In genomic region chr3:170441412-170441811, GRCh38 we compare ENCODE assay signal across 24 cellular contexts. TPM values are rescaled to one million over a fixed set of nuclear protein-coding genes. Genes with fewer than 3 reads are reported as not detected.
DNase-seq lines count a peak whose midpoint lies in the region; ATAC-seq lines count a peak whose summit lies in the region.
"Had no signal": no experiment of that assay in that cellular context is flagged by ENCODE, and none has a peak within 500 bp of the region (broad histone marks: within the 10 kb centered on the region; RNA-seq: fewer than 3 reads in every experiment).

No MANE protein-coding gene starts in this region.

- peak; percentile 60 for ATAC-seq in activated naive CD8-positive, alpha-beta T cell treated with anti-CD3 and anti-CD28 coated beads, Interleukin-2, amount 50 U/mL, for 24 hours
- ATAC-seq in stimulated activated naive CD8-positive, alpha-beta T cell treated with anti-CD3 and anti-CD28 coated beads, Interleukin-15, amount 100 ng/mL, for 72 hours = peak; percentile 63
- ATAC-seq in GM21576 (IDR thresholded peaks at IDR 0.05; ENCODE audit: unreplicated experiment) = no peak
- no peak for ATAC-seq in GM21619 (IDR thresholded peaks at IDR 0.05; ENCODE audit: unreplicated experiment)
- ATAC-seq: GM12878, GM23338, HCT116 had no signal

- H3K27me3 Mint-ChIP-seq in activated naive CD8-positive, alpha-beta T cell treated with anti-CD3 and anti-CD28 coated beads, Interleukin-2, amount 50 U/mL, for 24 hours = peaks cover 13% of the 10 kb centered on the region
- peaks cover 36% of the 10 kb centered on the region for H3K27me3 Mint-ChIP-seq in activated naive CD8-positive, alpha-beta T cell treated with anti-CD3 and anti-CD28 coated beads for 36 hours
- peaks cover 58% of the 10 kb centered on the region for H3K27me3 Mint-ChIP-seq in stimulated activated naive CD8-positive, alpha-beta T cell treated with anti-CD3 and anti-CD28 coated beads, Interleukin-15, amount 100 ng/mL, for 72 hours
- H3K27me3 Mint-ChIP-seq in T-helper 2 cell treated with Interferon-gamma antibody and Interleukin-4, amounts not matched to agents 5 μg/mL and 100 μg/mL, for 36 hours (ENCODE audit: low read depth) = peaks cover 5% of the 10 kb centered on the region

- no peak overlapping the region for H3K4me3 Mint-ChIP-seq in activated naive CD8-positive, alpha-beta T cell treated with anti-CD3 and anti-CD28 coated beads, Interleukin-2, amount 50 U/mL, for 24 hours
- H3K4me3 Mint-ChIP-seq in activated naive CD8-positive, alpha-beta T cell treated with anti-CD3 and anti-CD28 coated beads for 36 hours = no peak overlapping the region
- H3K4me3 Mint-ChIP-seq in stimulated activated naive CD8-positive, alpha-beta T cell treated with anti-CD3 and anti-CD28 coated beads, Interleukin-15, amount 100 ng/mL, for 72 hours = no peak overlapping the region
- no peak overlapping the region for H3K4me3 Mint-ChIP-seq in T-helper 2 cell treated with Interferon-gamma antibody and Interleukin-4, amounts not matched to agents 5 μg/mL and 100 μg/mL, for 36 hours
- H3K4me3 Mint-ChIP-seq: CD14-positive monocyte; CD4-positive, alpha-beta T cell; CD8-positive, alpha-beta memory T cell; GM23338; H9 had no signal

- H3K36me3 Mint-ChIP-seq in activated naive CD8-positive, alpha-beta T cell treated with anti-CD3 and anti-CD28 coated beads, Interleukin-2, amount 50 U/mL, for 24 hours (ENCODE audit: low read depth) = no peaks in the 10 kb centered on the region
- H3K36me3 Mint-ChIP-seq in activated naive CD8-positive, alpha-beta T cell treated with anti-CD3 and anti-CD28 coated beads for 36 hours = no peaks in the 10 kb centered on the region
- no peaks in the 10 kb centered on the region for H3K36me3 Mint-ChIP-seq in T-helper 2 cell treated with Interferon-gamma antibody and Interleukin-4, amounts not matched to agents 5 μg/mL and 100 μg/mL, for 36 hours (ENCODE audit: low read depth)
- H3K36me3 Mint-ChIP-seq: CD14-positive monocyte had no signal

- no peak for DNase-seq in activated naive CD8-positive, alpha-beta T cell treated with anti-CD3 and anti-CD28 coated beads, Interleukin-2, amount 50 U/mL, for 24 hours
- no peak for DNase-seq in activated naive CD8-positive, alpha-beta T cell treated with anti-CD3 and anti-CD28 coated beads for 36 hours
- DNase-seq in stimulated activated naive CD8-positive, alpha-beta T cell treated with anti-CD3 and anti-CD28 coated beads, Interleukin-15, amount 100 ng/mL, for 72 hours = no peak
- no peak for DNase-seq in T-helper 2 cell treated with Interferon-gamma antibody and Interleukin-4, amounts not matched to agents 5 μg/mL and 100 μg/mL, for 36 hours (ENCODE audit: low spot score)
- DNase-seq: 8988T; ACHN; AML-193; BE2C; CD4-positive, alpha-beta T cell; CD8-positive, alpha-beta memory T cell; DMS 273 treated with DMSO at 0.1 percent for 48 hours; DMS79; EL; GDM1; H9 had no signal

- peak overlapping the region; percentile 2 for H3K27ac ChIP-seq in layer of hippocampus (ENCODE audit: low read depth, low read length)
- H3K27ac ChIP-seq: A549; BLaER1 treated with 17β-estradiol and CSF1 and Interleukin-3, amounts not matched to agents 10 nM and 100 nM had no signal

- H3K27ac Mint-ChIP-seq in activated naive CD8-positive, alpha-beta T cell treated with anti-CD3 and anti-CD28 coated beads, Interleukin-2, amount 50 U/mL, for 24 hours = no peak overlapping the region
- H3K27ac Mint-ChIP-seq in activated naive CD8-positive, alpha-beta T cell treated with anti-CD3 and anti-CD28 coated beads for 36 hours = no peak overlapping the region
- no peak overlapping the region for H3K27ac Mint-ChIP-seq in stimulated activated naive CD8-positive, alpha-beta T cell treated with anti-CD3 and anti-CD28 coated beads, Interleukin-15, amount 100 ng/mL, for 72 hours
- H3K27ac Mint-ChIP-seq in T-helper 2 cell treated with Interferon-gamma antibody and Interleukin-4, amounts not matched to agents 5 μg/mL and 100 μg/mL, for 36 hours = no peak overlapping the region
- H3K27ac Mint-ChIP-seq: CD14-positive monocyte; CD4-positive, alpha-beta T cell; CD8-positive, alpha-beta memory T cell; GM23338; H9 had no signal

- H3K27me3 ChIP-seq in layer of hippocampus (ENCODE audit: control insufficient read depth, insufficient read depth, low read length) = no peaks in the 10 kb centered on the region
- H3K27me3 ChIP-seq: BE2C; BLaER1 treated with 17β-estradiol and CSF1 and Interleukin-3, amounts not matched to agents 10 nM and 100 nM had no signal

- H3K9me3 Mint-ChIP-seq in activated naive CD8-positive, alpha-beta T cell treated with anti-CD3 and anti-CD28 coated beads, Interleukin-2, amount 50 U/mL, for 24 hours = no peaks in the 10 kb centered on the region
- no peaks in the 10 kb centered on the region for H3K9me3 Mint-ChIP-seq in activated naive CD8-positive, alpha-beta T cell treated with anti-CD3 and anti-CD28 coated beads for 36 hours
- H3K9me3 Mint-ChIP-seq in stimulated activated naive CD8-positive, alpha-beta T cell treated with anti-CD3 and anti-CD28 coated beads, Interleukin-15, amount 100 ng/mL, for 72 hours = no peaks in the 10 kb centered on the region
- no peaks in the 10 kb centered on the region for H3K9me3 Mint-ChIP-seq in T-helper 2 cell treated with Interferon-gamma antibody and Interleukin-4, amounts not matched to agents 5 μg/mL and 100 μg/mL, for 36 hours
- H3K9me3 Mint-ChIP-seq: CD4-positive, alpha-beta T cell; CD8-positive, alpha-beta memory T cell; GM23338; H9 had no signal

- H3K4me1 Mint-ChIP-seq in activated naive CD8-positive, alpha-beta T cell treated with anti-CD3 and anti-CD28 coated beads, Interleukin-2, amount 50 U/mL, for 24 hours = peaks cover 26% of the 10 kb centered on the region
- H3K4me1 Mint-ChIP-seq in activated naive CD8-positive, alpha-beta T cell treated with anti-CD3 and anti-CD28 coated beads for 36 hours = peaks cover 23% of the 10 kb centered on the region
- H3K4me1 Mint-ChIP-seq in stimulated activated naive CD8-positive, alpha-beta T cell treated with anti-CD3 and anti-CD28 coated beads, Interleukin-15, amount 100 ng/mL, for 72 hours = peaks cover 29% of the 10 kb centered on the region
- peaks cover 8% of the 10 kb centered on the region for H3K4me1 Mint-ChIP-seq in T-helper 2 cell treated with Interferon-gamma antibody and Interleukin-4, amounts not matched to agents 5 μg/mL and 100 μg/mL, for 36 hours (ENCODE audit: low read depth)
- H3K4me1 Mint-ChIP-seq: CD14-positive monocyte; CD8-positive, alpha-beta memory T cell had no signal

RNA-seq across cellular contexts. Expression of gene CLDN11, which starts 22.7 kb away (rescaled TPM):
- not detected for total RNA-seq in activated naive CD8-positive, alpha-beta T cell treated with anti-CD3 and anti-CD28 coated beads for 36 hours
- total RNA-seq: CD4-positive, alpha-beta T cell had no signal

Comparison
In these comparisons a context has a peak if more than half of its experiments do, and no peak if none do; other contexts are left out.
1. ATAC-seq: peak in activated naive CD8-positive, alpha-beta T cell treated with anti-CD3 and anti-CD28 coated beads, Interleukin-2, amount 50 U/mL, for 24 hours (single experiment) and stimulated activated naive CD8-positive, alpha-beta T cell treated with anti-CD3 and anti-CD28 coated beads, Interleukin-15, amount 100 ng/mL, for 72 hours (single experiment); none in GM21576 (single experiment) and GM21619 (single experiment).